ENCODE assay signal across 1 cellular context in the genomic region with DNA sequence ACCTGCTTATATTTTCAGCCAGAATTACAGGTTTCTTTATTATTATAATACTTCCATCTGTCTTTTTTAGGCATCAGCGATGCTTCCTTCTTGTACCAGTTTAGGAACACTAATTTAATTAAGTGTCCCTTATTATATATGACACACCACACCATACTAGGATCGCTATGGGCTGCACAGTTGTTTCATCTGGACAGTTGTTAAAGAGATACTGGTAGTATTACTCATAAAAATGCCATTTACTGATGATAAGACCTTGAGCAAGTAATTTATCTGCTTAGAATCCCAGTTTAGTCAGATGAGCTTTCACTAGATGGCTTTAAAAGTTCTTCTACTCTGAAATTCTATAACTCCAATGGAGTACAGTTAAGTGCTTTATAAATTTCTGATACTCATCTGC.
TF ChIP-seq lines count a peak whose summit lies in the region.

No MANE protein-coding gene starts in this region.

TF ChIP-seq in SK-N-SH, 30 proteins besides CTCF, POLR2A, EP300 and RAD21 (continued from another document):
- TF ChIP-seq, protein P1, sequence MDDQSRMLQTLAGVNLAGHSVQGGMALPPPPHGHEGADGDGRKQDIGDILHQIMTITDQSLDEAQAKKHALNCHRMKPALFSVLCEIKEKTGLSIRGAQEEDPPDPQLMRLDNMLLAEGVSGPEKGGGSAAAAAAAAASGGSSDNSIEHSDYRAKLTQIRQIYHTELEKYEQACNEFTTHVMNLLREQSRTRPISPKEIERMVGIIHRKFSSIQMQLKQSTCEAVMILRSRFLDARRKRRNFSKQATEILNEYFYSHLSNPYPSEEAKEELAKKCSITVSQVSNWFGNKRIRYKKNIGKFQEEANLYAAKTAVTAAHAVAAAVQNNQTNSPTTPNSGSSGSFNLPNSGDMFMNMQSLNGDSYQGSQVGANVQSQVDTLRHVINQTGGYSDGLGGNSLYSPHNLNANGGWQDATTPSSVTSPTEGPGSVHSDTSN (IDR thresholded peaks at IDR 0.05), result no peak
- no peak for TF ChIP-seq FOSL2 (IDR thresholded peaks at IDR 0.05; ENCODE audit: borderline replicate concordance, low read depth)
- TF ChIP-seq, protein P2, sequence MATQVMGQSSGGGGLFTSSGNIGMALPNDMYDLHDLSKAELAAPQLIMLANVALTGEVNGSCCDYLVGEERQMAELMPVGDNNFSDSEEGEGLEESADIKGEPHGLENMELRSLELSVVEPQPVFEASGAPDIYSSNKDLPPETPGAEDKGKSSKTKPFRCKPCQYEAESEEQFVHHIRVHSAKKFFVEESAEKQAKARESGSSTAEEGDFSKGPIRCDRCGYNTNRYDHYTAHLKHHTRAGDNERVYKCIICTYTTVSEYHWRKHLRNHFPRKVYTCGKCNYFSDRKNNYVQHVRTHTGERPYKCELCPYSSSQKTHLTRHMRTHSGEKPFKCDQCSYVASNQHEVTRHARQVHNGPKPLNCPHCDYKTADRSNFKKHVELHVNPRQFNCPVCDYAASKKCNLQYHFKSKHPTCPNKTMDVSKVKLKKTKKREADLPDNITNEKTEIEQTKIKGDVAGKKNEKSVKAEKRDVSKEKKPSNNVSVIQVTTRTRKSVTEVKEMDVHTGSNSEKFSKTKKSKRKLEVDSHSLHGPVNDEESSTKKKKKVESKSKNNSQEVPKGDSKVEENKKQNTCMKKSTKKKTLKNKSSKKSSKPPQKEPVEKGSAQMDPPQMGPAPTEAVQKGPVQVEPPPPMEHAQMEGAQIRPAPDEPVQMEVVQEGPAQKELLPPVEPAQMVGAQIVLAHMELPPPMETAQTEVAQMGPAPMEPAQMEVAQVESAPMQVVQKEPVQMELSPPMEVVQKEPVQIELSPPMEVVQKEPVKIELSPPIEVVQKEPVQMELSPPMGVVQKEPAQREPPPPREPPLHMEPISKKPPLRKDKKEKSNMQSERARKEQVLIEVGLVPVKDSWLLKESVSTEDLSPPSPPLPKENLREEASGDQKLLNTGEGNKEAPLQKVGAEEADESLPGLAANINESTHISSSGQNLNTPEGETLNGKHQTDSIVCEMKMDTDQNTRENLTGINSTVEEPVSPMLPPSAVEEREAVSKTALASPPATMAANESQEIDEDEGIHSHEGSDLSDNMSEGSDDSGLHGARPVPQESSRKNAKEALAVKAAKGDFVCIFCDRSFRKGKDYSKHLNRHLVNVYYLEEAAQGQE (IDR thresholded peaks at IDR 0.05; ENCODE audit: low read depth, low read length), result no peak
- no peak for TF ChIP-seq SIN3A (IDR thresholded peaks at IDR 0.05; ENCODE audit: borderline replicate concordance, low read depth, low read length)
- TF ChIP-seq, protein P3, sequence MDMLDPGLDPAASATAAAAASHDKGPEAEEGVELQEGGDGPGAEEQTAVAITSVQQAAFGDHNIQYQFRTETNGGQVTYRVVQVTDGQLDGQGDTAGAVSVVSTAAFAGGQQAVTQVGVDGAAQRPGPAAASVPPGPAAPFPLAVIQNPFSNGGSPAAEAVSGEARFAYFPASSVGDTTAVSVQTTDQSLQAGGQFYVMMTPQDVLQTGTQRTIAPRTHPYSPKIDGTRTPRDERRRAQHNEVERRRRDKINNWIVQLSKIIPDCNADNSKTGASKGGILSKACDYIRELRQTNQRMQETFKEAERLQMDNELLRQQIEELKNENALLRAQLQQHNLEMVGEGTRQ (IDR thresholded peaks at IDR 0.05; ENCODE audit: borderline replicate concordance, low read depth, low read length), result no peak
- no peak for TF ChIP-seq RCOR1 (IDR thresholded peaks at IDR 0.05; ENCODE audit: low read length)
TF ChIP-seq in SK-N-SH: peak in this region for 0.
